Comparison of ENCODE assay signal across 15 cellular contexts in the genomic region with DNA sequence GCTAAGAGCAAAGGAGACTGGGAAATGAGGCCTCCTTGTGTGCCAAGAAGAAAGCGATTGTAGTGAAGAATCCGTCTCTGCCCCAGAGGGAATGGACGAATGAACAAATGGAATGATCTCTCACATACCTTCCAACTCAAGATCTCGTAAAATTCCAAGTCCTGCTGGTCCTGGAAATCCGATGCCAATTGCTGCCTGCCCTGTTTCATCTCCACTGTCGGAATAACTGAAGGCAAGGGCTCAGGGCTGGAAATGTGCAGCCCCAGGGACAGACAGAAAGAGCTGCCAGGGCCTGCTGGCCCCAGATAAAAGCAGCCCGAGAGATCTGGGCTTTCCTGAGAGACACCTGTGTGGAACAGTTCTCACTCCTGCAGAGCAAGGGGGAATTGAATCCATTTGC.
DNase-seq lines count a peak whose midpoint lies in the region; ATAC-seq and TF ChIP-seq lines count a peak whose summit lies in the region.
"Had no signal": no experiment of that assay in that cellular context is flagged by ENCODE, and none has a peak within 500 bp of the region (broad histone marks: within the 10 kb centered on the region; RNA-seq: fewer than 3 reads in every experiment).

No MANE protein-coding gene starts in this region.

- peaks cover 0 to 7% (median 0%) of the 10 kb centered on the region in 7 donors for H3K27me3 ChIP-seq in spleen (replicated peaks in 1 of 7)
- H3K27me3 ChIP-seq: BLaER1 had no signal

- H3K27ac ChIP-seq in spleen: no peak overlapping the region
- H3K27ac ChIP-seq: BLaER1 had no signal

- H3K4me3 ChIP-seq in spleen: no peak overlapping the region
- H3K4me3 ChIP-seq: BLaER1 had no signal

- H3K4me1 ChIP-seq in spleen: no peaks in the 10 kb centered on the region

- no peak for ATAC-seq in HG02870 (IDR thresholded peaks at IDR 0.05; ENCODE audit: unreplicated experiment)
- ATAC-seq: HCT116, HepG2 had no signal

- no peak for TF ChIP-seq RAD21 in Ishikawa (IDR thresholded peaks at IDR 0.05; ENCODE audit: low read depth)

- intact Hi-C loops in spleen (cut with DNase I; ENCODE audit: low total_unique reads): no loop called here

- H3K36me3 ChIP-seq in spleen: no peaks in the 10 kb centered on the region
- H3K36me3 ChIP-seq: BLaER1 had no signal

- 81 to 95% (median 92%) methylated on average over 7 of the region's 7 CpGs for WGBS in spleen, 5 donors

- DNase-seq in ELF-1 (ENCODE audit: low read depth, low spot score): peak; percentile 58
- peak; percentile 27 for DNase-seq in left kidney (ENCODE audit: low read depth, low spot score)
- DNase-seq in spleen: peak; percentile 0
- DNase-seq in iPS-NIHi7 (ENCODE audit: extremely low spot score): no peak
- DNase-seq in hypothalamus (lab: John Stamatoyannopoulos, UW): no peak
- DNase-seq: 8988T; CD4-positive, alpha-beta memory T cell; DMS153; DMS79; GF-D8 had no signal

- no peak for TF ChIP-seq POLR2A in spleen (IDR thresholded peaks at IDR 0.05)

- no peak for TF ChIP-seq CTCF in spleen (IDR thresholded peaks at IDR 0.05 in 8 of 11, conservative IDR thresholded peaks at IDR 0.05 in 3 of 11)

- no peaks in the 10 kb centered on the region for H3K9me3 ChIP-seq in spleen
- H3K9me3 ChIP-seq: BLaER1 had no signal

- TF ChIP-seq EP300 in Ishikawa (IDR thresholded peaks at IDR 0.05; ENCODE audit: borderline replicate concordance): no peak

TF ChIP-seq in Ishikawa, 13 proteins besides CTCF, POLR2A, EP300 and RAD21:
- no peak for TF ChIP-seq YY1 (IDR thresholded peaks at IDR 0.05; ENCODE audit: low read depth)
- no peak for TF ChIP-seq MAX (IDR thresholded peaks at IDR 0.05)
- peak; percentile 59 for TF ChIP-seq TEAD4 (IDR thresholded peaks at IDR 0.05)
- TF ChIP-seq, protein P1, sequence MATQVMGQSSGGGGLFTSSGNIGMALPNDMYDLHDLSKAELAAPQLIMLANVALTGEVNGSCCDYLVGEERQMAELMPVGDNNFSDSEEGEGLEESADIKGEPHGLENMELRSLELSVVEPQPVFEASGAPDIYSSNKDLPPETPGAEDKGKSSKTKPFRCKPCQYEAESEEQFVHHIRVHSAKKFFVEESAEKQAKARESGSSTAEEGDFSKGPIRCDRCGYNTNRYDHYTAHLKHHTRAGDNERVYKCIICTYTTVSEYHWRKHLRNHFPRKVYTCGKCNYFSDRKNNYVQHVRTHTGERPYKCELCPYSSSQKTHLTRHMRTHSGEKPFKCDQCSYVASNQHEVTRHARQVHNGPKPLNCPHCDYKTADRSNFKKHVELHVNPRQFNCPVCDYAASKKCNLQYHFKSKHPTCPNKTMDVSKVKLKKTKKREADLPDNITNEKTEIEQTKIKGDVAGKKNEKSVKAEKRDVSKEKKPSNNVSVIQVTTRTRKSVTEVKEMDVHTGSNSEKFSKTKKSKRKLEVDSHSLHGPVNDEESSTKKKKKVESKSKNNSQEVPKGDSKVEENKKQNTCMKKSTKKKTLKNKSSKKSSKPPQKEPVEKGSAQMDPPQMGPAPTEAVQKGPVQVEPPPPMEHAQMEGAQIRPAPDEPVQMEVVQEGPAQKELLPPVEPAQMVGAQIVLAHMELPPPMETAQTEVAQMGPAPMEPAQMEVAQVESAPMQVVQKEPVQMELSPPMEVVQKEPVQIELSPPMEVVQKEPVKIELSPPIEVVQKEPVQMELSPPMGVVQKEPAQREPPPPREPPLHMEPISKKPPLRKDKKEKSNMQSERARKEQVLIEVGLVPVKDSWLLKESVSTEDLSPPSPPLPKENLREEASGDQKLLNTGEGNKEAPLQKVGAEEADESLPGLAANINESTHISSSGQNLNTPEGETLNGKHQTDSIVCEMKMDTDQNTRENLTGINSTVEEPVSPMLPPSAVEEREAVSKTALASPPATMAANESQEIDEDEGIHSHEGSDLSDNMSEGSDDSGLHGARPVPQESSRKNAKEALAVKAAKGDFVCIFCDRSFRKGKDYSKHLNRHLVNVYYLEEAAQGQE (IDR thresholded peaks at IDR 0.05; ENCODE audit: low read depth): no peak

Comparison
In these comparisons a context has a peak if more than half of its experiments do, and no peak if none do; other contexts are left out.
1. DNase-seq: peak in ELF-1 (single experiment), left kidney (single experiment) and spleen (single experiment); none in iPS-NIHi7 (single experiment) and hypothalamus (0 of 51).